In genomic region chr6:156886409-156886808, GRCh38 we compare ENCODE assay signal across 9 cellular contexts.
DNase-seq lines count a peak whose midpoint lies in the region; ATAC-seq and TF ChIP-seq lines count a peak whose summit lies in the region.
"Had no signal": no experiment of that assay in that cellular context is flagged by ENCODE, and none has a peak within 500 bp of the region (broad histone marks: within the 10 kb centered on the region; RNA-seq: fewer than 3 reads in every experiment).

No MANE protein-coding gene starts in this region.

- peaks cover 73% of the 10 kb centered on the region for H3K4me1 Mint-ChIP-seq in activated naive CD8-positive, alpha-beta T cell treated with anti-CD3 and anti-CD28 coated beads for 36 hours
- peaks cover 70% of the 10 kb centered on the region for H3K4me1 Mint-ChIP-seq in nephron progenitor cell

- peak; percentile 58 for ATAC-seq in HG03066 (IDR thresholded peaks at IDR 0.05; ENCODE audit: low read depth, unreplicated experiment)
- ATAC-seq in foreskin keratinocyte: no peak

- H3K27me3 ChIP-seq in tibial nerve (no peaks in the 10 kb centered on the region), WERI-Rb-1 (ENCODE audit: insufficient read depth, low read depth, severe bottlenecking) (no peaks in the 10 kb centered on the region), foreskin keratinocyte (no peaks in the 10 kb centered on the region)

- H3K36me3 Mint-ChIP-seq in activated naive CD8-positive, alpha-beta T cell treated with anti-CD3 and anti-CD28 coated beads for 36 hours: peaks cover 5% of the 10 kb centered on the region
- H3K36me3 Mint-ChIP-seq in nephron progenitor cell (ENCODE audit: low read depth): no peaks in the 10 kb centered on the region

- no peak overlapping the region for H3K4me3 ChIP-seq in tibial nerve
- no peak overlapping the region for H3K4me3 ChIP-seq in WERI-Rb-1 (ENCODE audit: low read depth, low read length)

- H3K9me3 ChIP-seq in tibial nerve: no peaks in the 10 kb centered on the region
- no peaks in the 10 kb centered on the region for H3K9me3 ChIP-seq in WERI-Rb-1 (ENCODE audit: severe bottlenecking)

- no peaks in the 10 kb centered on the region for H3K9me3 Mint-ChIP-seq in activated naive CD8-positive, alpha-beta T cell treated with anti-CD3 and anti-CD28 coated beads for 36 hours
- no peaks in the 10 kb centered on the region for H3K9me3 Mint-ChIP-seq in nephron progenitor cell

- peak; percentile 47 for DNase-seq in GM19240 (ENCODE audit: insufficient read length, low spot score)
- DNase-seq in activated naive CD8-positive, alpha-beta T cell treated with anti-CD3 and anti-CD28 coated beads for 36 hours: no peak
- no peak for DNase-seq in nephron progenitor cell
- DNase-seq in tibial nerve (ENCODE audit: low spot score in 2 of 2): no peak
- no peak for DNase-seq in WERI-Rb-1
- DNase-seq in foreskin keratinocyte: no peak
- DNase-seq in anterior cingulate cortex (lab: John Stamatoyannopoulos, UW): no peak

- no peak overlapping the region for H3K27ac ChIP-seq in tibial nerve
- no peak overlapping the region for H3K27ac ChIP-seq in WERI-Rb-1
- no peak overlapping the region for H3K27ac ChIP-seq in foreskin keratinocyte
- H3K27ac ChIP-seq: KMS-11 had no signal

- H3K4me3 Mint-ChIP-seq in activated naive CD8-positive, alpha-beta T cell treated with anti-CD3 and anti-CD28 coated beads for 36 hours: peak overlapping the region; percentile 26
- H3K4me3 Mint-ChIP-seq in nephron progenitor cell: no peak overlapping the region

- WGBS in tibial nerve, 2 donors: 36 to 38% methylated on average over 8 of the region's 8 CpGs

- no peaks in the 10 kb centered on the region for H3K36me3 ChIP-seq in tibial nerve
- no peaks in the 10 kb centered on the region; the same call in none of the 2 replicates for H3K36me3 ChIP-seq in WERI-Rb-1

- TF ChIP-seq EP300 in tibial nerve (IDR thresholded peaks at IDR 0.05): no peak

- TF ChIP-seq POLR2A in tibial nerve (IDR thresholded peaks at IDR 0.05): no peak

- TF ChIP-seq CTCF in nephron progenitor cell (IDR thresholded peaks at IDR 0.05): no peak
- no peak for TF ChIP-seq CTCF in tibial nerve (IDR thresholded peaks at IDR 0.05)
- no peak for TF ChIP-seq CTCF in WERI-Rb-1 (IDR thresholded peaks at IDR 0.05; ENCODE audit: low read depth, low read length)
- no peak for TF ChIP-seq CTCF in foreskin keratinocyte (conservative IDR thresholded peaks at IDR 0.05)

- H3K27me3 Mint-ChIP-seq in activated naive CD8-positive, alpha-beta T cell treated with anti-CD3 and anti-CD28 coated beads for 36 hours: no peaks in the 10 kb centered on the region
- H3K27me3 Mint-ChIP-seq in nephron progenitor cell (ENCODE audit: low read depth, poor library complexity): no peaks in the 10 kb centered on the region

- H3K27ac Mint-ChIP-seq in activated naive CD8-positive, alpha-beta T cell treated with anti-CD3 and anti-CD28 coated beads for 36 hours: peak overlapping the region; percentile 34
- H3K27ac Mint-ChIP-seq in nephron progenitor cell: peak overlapping the region; percentile 43

- H3K4me1 ChIP-seq in tibial nerve (peaks cover 0 to 71% (median 29%) of the 10 kb centered on the region in 4 donors), foreskin keratinocyte (peaks cover 13% of the 10 kb centered on the region)
